ENCODE assay signal across 13 cellular contexts in the genomic region with DNA sequence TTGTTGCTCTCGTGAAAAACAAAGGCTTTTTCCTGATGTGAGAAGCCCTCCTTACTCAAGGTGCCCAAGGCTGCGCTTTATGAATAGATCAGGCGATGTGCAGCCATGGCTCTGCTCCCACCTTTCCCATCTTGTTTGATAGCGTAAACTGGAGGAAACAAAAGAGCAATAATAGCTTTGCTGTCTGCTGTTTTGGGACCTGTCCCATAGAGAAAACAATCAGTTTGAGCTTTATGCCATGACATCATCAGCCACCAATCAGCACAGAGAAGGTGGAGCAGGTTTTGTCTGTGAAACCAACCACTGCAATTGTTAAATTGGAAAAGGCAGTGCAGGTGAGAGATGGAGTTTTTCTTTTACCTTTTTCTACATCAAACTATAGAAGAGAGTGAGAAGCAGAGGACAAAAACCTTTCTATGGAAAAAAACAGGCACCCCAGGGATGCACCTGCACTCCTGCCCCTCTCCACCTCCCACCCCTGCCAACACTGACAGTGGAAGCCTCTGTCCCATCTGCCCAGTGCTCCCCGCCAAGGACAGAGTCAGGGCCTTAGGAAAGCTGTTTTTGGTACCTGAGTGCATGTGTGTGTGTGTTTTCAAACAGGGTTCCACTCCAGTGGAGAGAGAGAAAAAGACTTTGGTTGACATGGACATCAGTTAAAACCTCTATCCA.
A peak's percentile ranks its signal among the peaks of the same experiment; 100 is the strongest.
DNase-seq lines count a peak whose midpoint lies in the region; ATAC-seq and TF ChIP-seq lines count a peak whose summit lies in the region.
"Had no signal": no experiment of that assay in that cellular context is flagged by ENCODE, and none has a peak within 500 bp of the region (broad histone marks: within the 10 kb centered on the region; RNA-seq: fewer than 3 reads in every experiment).

No MANE protein-coding gene starts in this region.

- no peak for TF ChIP-seq POLR2A in body of pancreas (IDR thresholded peaks at IDR 0.05)

- peak overlapping the region in 3 of 4 donors; percentile 61 to 62 (median 62) for H3K27ac ChIP-seq in body of pancreas
- no peak overlapping the region for H3K27ac ChIP-seq in skeletal muscle tissue (ENCODE audit: low read depth, low read length)
- no peak overlapping the region for H3K27ac ChIP-seq in aorta (ENCODE audit: low read depth in 1 of 2, low read length in 2 of 2)

- H3K4me3 ChIP-seq in LNCaP clone FGC (ENCODE audit: low read depth, low read length) (peak overlapping the region; percentile 24), body of pancreas (no peak overlapping the region), skeletal muscle tissue (ENCODE audit: low read length in 3 of 3) (no peak overlapping the region), aorta (ENCODE audit: low read length in 2 of 2) (no peak overlapping the region)

- ATAC-seq in body of pancreas (peak; percentile 76), GM21528 (IDR thresholded peaks at IDR 0.05; ENCODE audit: low FRiP score, unreplicated experiment) (no peak), aorta (ENCODE audit: low FRiP score) (no peak)

- H3K36me3 ChIP-seq in body of pancreas (replicated peaks in 1 of 2; ENCODE audit: insufficient read depth in 1 of 2, low read depth in 2 of 2), result no peaks in the 10 kb centered on the region
- H3K36me3 ChIP-seq in skeletal muscle tissue (ENCODE audit: control insufficient read depth in 3 of 3, insufficient read depth in 3 of 3, low read length in 3 of 3), result no peaks in the 10 kb centered on the region
- H3K36me3 ChIP-seq in aorta (ENCODE audit: control insufficient read depth in 1 of 2, insufficient read depth in 2 of 2, low read length in 1 of 2), result no peaks in the 10 kb centered on the region

- H3K9ac ChIP-seq in skeletal muscle tissue (ENCODE audit: low read depth in 1 of 3, low read length in 3 of 3), result peak overlapping the region in 2 of 3 donors; percentile 23 to 50

- no peak for TF ChIP-seq CTCF in LNCaP clone FGC (IDR thresholded peaks at IDR 0.05; ENCODE audit: control insufficient read depth, extremely low read depth, insufficient read depth)
- TF ChIP-seq CTCF in body of pancreas (IDR thresholded peaks at IDR 0.05), result no peak

- intact Hi-C loops in body of pancreas (cut with DNase I) (no loop called here), aorta (cut with DNase I) (no loop called here)

- WGBS in body of pancreas, 2 donors, result 72 to 80% methylated on average over 5 of the region's 5 CpGs
- WGBS in aorta, 2 donors, result 56 to 77% methylated on average over 5 of the region's 5 CpGs

- peak; percentile 92 for DNase-seq in LNCaP clone FGC (ENCODE audit: low read depth)
- peak in 3 of 4 donors; percentile 44 to 63 (median 51) for DNase-seq in body of pancreas
- peak; percentile 57 for DNase-seq in left kidney (ENCODE audit: low read depth, low spot score)
- no peak for DNase-seq in aorta
- no peak for DNase-seq in SIG-M5 (lab: John Stamatoyannopoulos, UW)
- DNase-seq: activated CD4-positive, alpha-beta T cell treated with anti-CD3 and anti-CD28 coated beads, Interleukin-2, amount 50 U/mL, for 48 hours; activated gamma-delta T cell treated with Interleukin-2 at 50 U/mL for 16 hours; Caco-2; occipital lobe; stimulated activated CD4-positive, alpha-beta T cell treated with anti-CD3 and anti-CD28 coated beads, Interleukin-1b, Interleukin-23, amount 100 ng/mL, for 48 hours; T-helper 1 cell had no signal

- H3K4me1 ChIP-seq in body of pancreas (peaks cover 53% of the 10 kb centered on the region), skeletal muscle tissue (ENCODE audit: control insufficient read depth in 3 of 3, insufficient read depth in 3 of 3, low read length in 3 of 3) (peaks cover 55 to 82% (median 74%) of the 10 kb centered on the region in 3 donors), aorta (ENCODE audit: control insufficient read depth in 1 of 2, insufficient read depth in 2 of 2, low read length in 2 of 2) (peaks cover 2 to 8% of the 10 kb centered on the region in 2 donors)

- H3K27me3 ChIP-seq in body of pancreas, result no peaks in the 10 kb centered on the region
- H3K27me3 ChIP-seq in skeletal muscle tissue (ENCODE audit: control insufficient read depth in 3 of 3, insufficient read depth in 3 of 3, low read length in 3 of 3), result no peaks in the 10 kb centered on the region
- no peaks in the 10 kb centered on the region for H3K27me3 ChIP-seq in aorta (ENCODE audit: control insufficient read depth in 1 of 2, insufficient read depth in 2 of 2, low read length in 1 of 2)

- H3K9me3 ChIP-seq in body of pancreas, result no peaks in the 10 kb centered on the region
- H3K9me3 ChIP-seq in skeletal muscle tissue (ENCODE audit: control insufficient read depth in 3 of 3, low read length in 3 of 3), result no peaks in the 10 kb centered on the region
- no peaks in the 10 kb centered on the region for H3K9me3 ChIP-seq in aorta (ENCODE audit: control insufficient read depth, low read length)
- H3K9me3 ChIP-seq: Caco-2 had no signal

Comparison
In these comparisons a context has a peak if more than half of its experiments do, and no peak if none do; other contexts are left out.
1. DNase-seq: peak in LNCaP clone FGC (single experiment), body of pancreas (3 of 4) and left kidney (single experiment); none in aorta (0 of 2) and SIG-M5 (single experiment).
2. H3K27ac ChIP-seq: peak in body of pancreas (3 of 4); none in skeletal muscle tissue (single experiment) and aorta (0 of 2).